In the genomic region with DNA sequence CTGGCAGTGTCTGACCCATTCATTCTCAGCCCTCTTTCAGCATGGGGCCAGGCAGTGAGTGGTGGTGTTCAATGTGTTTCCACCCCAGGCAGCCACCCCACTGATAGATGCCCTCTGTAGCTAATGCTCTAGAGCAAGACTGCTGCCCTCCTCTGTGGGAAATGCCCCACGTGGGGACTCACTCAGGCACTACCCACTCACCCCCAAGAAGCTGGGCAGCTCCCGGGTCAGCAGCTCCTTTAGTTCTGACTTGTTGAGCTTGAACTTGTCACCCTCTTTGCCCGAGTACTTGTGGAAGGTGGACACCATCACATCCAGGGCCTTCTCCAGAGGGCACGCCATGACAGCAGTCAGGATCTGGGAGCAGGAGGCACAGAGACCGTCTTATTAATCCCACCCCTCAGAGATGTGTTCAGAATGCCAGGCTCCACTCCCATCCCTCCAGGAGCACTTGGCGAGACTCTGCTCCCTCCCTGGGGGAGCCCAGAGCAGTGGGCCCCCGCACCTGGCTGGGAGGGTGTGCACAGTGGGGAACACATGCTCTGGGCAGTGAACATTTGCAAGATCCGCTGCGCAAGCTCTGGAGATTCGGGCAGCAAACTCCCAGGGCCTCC, we compare ENCODE assay signal across 8 cellular contexts. TPM values are rescaled to one million over a fixed set of nuclear protein-coding genes. Genes with fewer than 3 reads are reported as not detected.
DNase-seq lines count a peak whose midpoint lies in the region; ATAC-seq and TF ChIP-seq lines count a peak whose summit lies in the region.

No MANE protein-coding gene starts in this region.

- H3K36me3 ChIP-seq in GM23338 (ENCODE audit: insufficient read depth) (no peaks in the 10 kb centered on the region), right atrium auricular region (no peaks in the 10 kb centered on the region), HAP-1 (replicated peaks) (no peaks in the 10 kb centered on the region), SJCRH30 (no peaks in the 10 kb centered on the region)

- H3K9me3 Mint-ChIP-seq in GM23338: no peaks in the 10 kb centered on the region; the same call in 2 of the 3 replicates

- peaks cover 49% of the 10 kb centered on the region for H3K4me1 Mint-ChIP-seq in GM23338

- no peaks in the 10 kb centered on the region for H3K27me3 ChIP-seq in GM23338 (ENCODE audit: insufficient read depth)
- no peaks in the 10 kb centered on the region for H3K27me3 ChIP-seq in right atrium auricular region
- H3K27me3 ChIP-seq in HAP-1 (ENCODE audit: low read depth): no peaks in the 10 kb centered on the region
- H3K27me3 ChIP-seq in SJCRH30: no peaks in the 10 kb centered on the region

- no peaks in the 10 kb centered on the region for H3K79me2 ChIP-seq in GM23338 (replicated peaks; ENCODE audit: insufficient read depth)

- no peak overlapping the region; the same call in 1 of the 2 replicates for H3K27ac Mint-ChIP-seq in GM23338

- H3K27ac ChIP-seq in GM23338 (ENCODE audit: low read depth) (no peak overlapping the region), VCaP (peak overlapping the region; percentile 71), right atrium auricular region (peak overlapping the region; percentile 83), skin epidermis (peak overlapping the region in 20 of 21 experiments; percentile 69 to 98 (median 88)), SJCRH30 (no peak overlapping the region)

- no peaks in the 10 kb centered on the region for H3K36me3 Mint-ChIP-seq in GM23338 (ENCODE audit: low read depth)

- H3K9me3 ChIP-seq in right atrium auricular region: no peaks in the 10 kb centered on the region
- H3K9me3 ChIP-seq in HAP-1: no peaks in the 10 kb centered on the region
- no peaks in the 10 kb centered on the region for H3K9me3 ChIP-seq in SJCRH30 (replicated peaks)

- H3K4me1 ChIP-seq in GM23338 (ENCODE audit: insufficient read depth) (peaks cover 18% of the 10 kb centered on the region), right atrium auricular region (peaks cover 0 to 75% of the 10 kb centered on the region in 2 donors), HAP-1 (peaks cover 11% of the 10 kb centered on the region), SJCRH30 (peaks cover 18% of the 10 kb centered on the region)

- H3F3A ChIP-seq in GM23338 (replicated peaks; ENCODE audit: low read depth): no peaks in the 10 kb centered on the region

- H2AFZ ChIP-seq in GM23338: no peak overlapping the region

- H3K9me2 ChIP-seq in GM23338 (ENCODE audit: insufficient read depth): peaks cover 6% of the 10 kb centered on the region; the same call in 1 of the 2 replicates

- H3K4me3 ChIP-seq in GM23338 (peak overlapping the region; percentile 27; the same call in 1 of the 2 replicates), right atrium auricular region (peak overlapping the region; percentile 38 to 46), skin epidermis (peak overlapping the region; percentile 27 to 49 (median 38)), HAP-1 (no peak overlapping the region), SJCRH30 (no peak overlapping the region)

- peak overlapping the region; percentile 41; the same call in 2 of the 3 replicates for H3K4me3 Mint-ChIP-seq in GM23338

- peak overlapping the region; percentile 72 for H3K4me2 ChIP-seq in GM23338

- in situ Hi-C loops in HAP-1 (cut with MboI; ENCODE audit: low sequenced_read_pairs): no loop called here

- peaks cover 19% of the 10 kb centered on the region for H3K27me3 Mint-ChIP-seq in GM23338 (ENCODE audit: insufficient read depth, low read depth, poor library complexity)

- DNase-seq in GM23338 (ENCODE audit: low spot score): no peak
- no peak for DNase-seq in right atrium auricular region (ENCODE audit: low spot score)
- no peak for DNase-seq in NCI-H2171 treated with DMSO at 0.1 percent for 48 hours (lab: John Stamatoyannopoulos, UW)
- no peak for DNase-seq in NCI-H2196 (lab: John Stamatoyannopoulos, UW; ENCODE audit: unreplicated experiment)
- no peak for DNase-seq in HAP-1 (ENCODE audit: low spot score in 2 of 2)
- DNase-seq in SJCRH30: no peak

- H4K20me1 ChIP-seq in GM23338 (replicated peaks; ENCODE audit: insufficient read depth): no peaks in the 10 kb centered on the region

- TF ChIP-seq CTCF in GM23338 (conservative IDR thresholded peaks at IDR 0.05; ENCODE audit: low read depth in 2 of 2) (no peak), VCaP (conservative IDR thresholded peaks at IDR 0.05) (no peak), right atrium auricular region (IDR thresholded peaks at IDR 0.05) (no peak)

- ATAC-seq in GM23338: peak; percentile 3; the same call in 1 of the 3 replicates

TF ChIP-seq in GM23338, 12 proteins besides CTCF, POLR2A, EP300 and RAD21 (continues in another document):
- TF ChIP-seq JUNB (IDR thresholded peaks at IDR 0.05; ENCODE audit: unreplicated experiment): no peak
- no peak for TF ChIP-seq POLR2AphosphoS5 (IDR thresholded peaks at IDR 0.05; ENCODE audit: low read depth)
- TF ChIP-seq, protein P1, sequence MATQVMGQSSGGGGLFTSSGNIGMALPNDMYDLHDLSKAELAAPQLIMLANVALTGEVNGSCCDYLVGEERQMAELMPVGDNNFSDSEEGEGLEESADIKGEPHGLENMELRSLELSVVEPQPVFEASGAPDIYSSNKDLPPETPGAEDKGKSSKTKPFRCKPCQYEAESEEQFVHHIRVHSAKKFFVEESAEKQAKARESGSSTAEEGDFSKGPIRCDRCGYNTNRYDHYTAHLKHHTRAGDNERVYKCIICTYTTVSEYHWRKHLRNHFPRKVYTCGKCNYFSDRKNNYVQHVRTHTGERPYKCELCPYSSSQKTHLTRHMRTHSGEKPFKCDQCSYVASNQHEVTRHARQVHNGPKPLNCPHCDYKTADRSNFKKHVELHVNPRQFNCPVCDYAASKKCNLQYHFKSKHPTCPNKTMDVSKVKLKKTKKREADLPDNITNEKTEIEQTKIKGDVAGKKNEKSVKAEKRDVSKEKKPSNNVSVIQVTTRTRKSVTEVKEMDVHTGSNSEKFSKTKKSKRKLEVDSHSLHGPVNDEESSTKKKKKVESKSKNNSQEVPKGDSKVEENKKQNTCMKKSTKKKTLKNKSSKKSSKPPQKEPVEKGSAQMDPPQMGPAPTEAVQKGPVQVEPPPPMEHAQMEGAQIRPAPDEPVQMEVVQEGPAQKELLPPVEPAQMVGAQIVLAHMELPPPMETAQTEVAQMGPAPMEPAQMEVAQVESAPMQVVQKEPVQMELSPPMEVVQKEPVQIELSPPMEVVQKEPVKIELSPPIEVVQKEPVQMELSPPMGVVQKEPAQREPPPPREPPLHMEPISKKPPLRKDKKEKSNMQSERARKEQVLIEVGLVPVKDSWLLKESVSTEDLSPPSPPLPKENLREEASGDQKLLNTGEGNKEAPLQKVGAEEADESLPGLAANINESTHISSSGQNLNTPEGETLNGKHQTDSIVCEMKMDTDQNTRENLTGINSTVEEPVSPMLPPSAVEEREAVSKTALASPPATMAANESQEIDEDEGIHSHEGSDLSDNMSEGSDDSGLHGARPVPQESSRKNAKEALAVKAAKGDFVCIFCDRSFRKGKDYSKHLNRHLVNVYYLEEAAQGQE (IDR thresholded peaks at IDR 0.05; ENCODE audit: unreplicated experiment): no peak
- TF ChIP-seq STAT1 (IDR thresholded peaks at IDR 0.05; ENCODE audit: unreplicated experiment): no peak

RNA-seq across cellular contexts. Expression of a gene that starts 1.0 kb away (rescaled TPM):
- 8.2 and 14.2 TPM in 2 replicates for total RNA-seq in GM23338 (2014; rRNA removed; shearing (Covaris generic))
- 34.6 and 36.0 TPM in 2 replicates for polyA plus RNA-seq in GM23338 (2016; fragmentation: Nextera tagmentation; extraction: Ambion mirVana)
- 100 to 1,000 TPM; 144 to 156 TPM for total RNA-seq in right atrium auricular region
- 1.0 and 2.1 TPM in 2 replicates for total RNA-seq in SJCRH30 (2014; rRNA removed; shearing (Covaris generic))

RNA-seq across cellular contexts. Expression of a gene that starts 3.8 kb away (rescaled TPM):
- not detected in 2 replicates for total RNA-seq in GM23338 (2014; rRNA removed; shearing (Covaris generic))
- polyA plus RNA-seq in GM23338 (2016; fragmentation: Nextera tagmentation; extraction: Ambion mirVana): 0.47 TPM in 1 of 2 replicates, not detected in the other
- not detected for total RNA-seq in right atrium auricular region
- total RNA-seq in SJCRH30 (2014; rRNA removed; shearing (Covaris generic)): not detected in 2 replicates

RNA-seq across cellular contexts. Expression of a gene that starts 4.5 kb away (rescaled TPM):
- total RNA-seq in GM23338 (2014; rRNA removed; shearing (Covaris generic)): not detected in 2 replicates
- not detected in 2 replicates for polyA plus RNA-seq in GM23338 (2016; fragmentation: Nextera tagmentation; extraction: Ambion mirVana)
- total RNA-seq in right atrium auricular region: 1 to 10 TPM; 1.8 to 3.4 TPM
- 0.38 and 1.0 TPM in 2 replicates for total RNA-seq in SJCRH30 (2014; rRNA removed; shearing (Covaris generic))

RNA-seq across cellular contexts. Expression of a gene that starts 8.8 kb away (rescaled TPM):
- 7.3 and 9.4 TPM in 2 replicates for total RNA-seq in GM23338 (2014; rRNA removed; shearing (Covaris generic))
- 77.5 and 98.0 TPM in 2 replicates for polyA plus RNA-seq in GM23338 (2016; fragmentation: Nextera tagmentation; extraction: Ambion mirVana)
- 100 to 1,000 TPM; 156 to 324 TPM for total RNA-seq in right atrium auricular region
- total RNA-seq in SJCRH30 (2014; rRNA removed; shearing (Covaris generic)): 38.8 and 48.3 TPM in 2 replicates

RNA-seq across cellular contexts. Expression of a gene that starts 21.1 kb away (rescaled TPM):
- total RNA-seq in GM23338 (2014; rRNA removed; shearing (Covaris generic)): 0.66 TPM in 1 of 2 replicates, not detected in the other
- polyA plus RNA-seq in GM23338 (2016; fragmentation: Nextera tagmentation; extraction: Ambion mirVana): 0.89 and 1.1 TPM in 2 replicates
- total RNA-seq in right atrium auricular region: not detected
- total RNA-seq in SJCRH30 (2014; rRNA removed; shearing (Covaris generic)): 3.2 and 5.5 TPM in 2 replicates

Comparison
In these comparisons a context has a peak if more than half of its experiments do, and no peak if none do; other contexts are left out.
1. H3K27ac ChIP-seq: peak in VCaP (single experiment), right atrium auricular region (2 of 2) and skin epidermis (20 of 21); none in GM23338 (single experiment) and SJCRH30 (single experiment).
2. H3K4me3 ChIP-seq: peak in GM23338 (single experiment), right atrium auricular region (2 of 2) and skin epidermis (7 of 7); none in HAP-1 (single experiment) and SJCRH30 (single experiment).